8 cellular contexts compared by ENCODE assay signal in genomic region chr7:18356195-18356645, GRCh38.
DNase-seq lines count a peak whose midpoint lies in the region; ATAC-seq and TF ChIP-seq lines count a peak whose summit lies in the region.

No MANE protein-coding gene starts in this region.

- no peaks in the 10 kb centered on the region for H3K36me3 Mint-ChIP-seq in Calu3 (ENCODE audit: insufficient read depth, unreplicated experiment)
- peaks cover 5% of the 10 kb centered on the region for H3K36me3 Mint-ChIP-seq in stimulated activated memory B cell treated with anti-CD40 and anti-IgM and Interleukin-4, amounts not matched to agents 10 μg/mL and 1 μg/mL and 100 μg/mL, for 72 hours

- no peak overlapping the region for H3K4me3 ChIP-seq in astrocyte of the cerebellum (ENCODE audit: low read depth, low read length)

- H3K4me3 Mint-ChIP-seq in Calu3 (ENCODE audit: low read depth, unreplicated experiment), result peak overlapping the region; percentile 1
- H3K4me3 Mint-ChIP-seq in stimulated activated memory B cell treated with anti-CD40 and anti-IgM and Interleukin-4, amounts not matched to agents 10 μg/mL and 1 μg/mL and 100 μg/mL, for 72 hours, result peak overlapping the region; percentile 60

- no peak for DNase-seq in Calu3
- peak; percentile 5 for DNase-seq in NCI-H345 treated with DMSO at 0.1 percent for 48 hours (lab: John Stamatoyannopoulos, UW; ENCODE audit: unreplicated experiment)
- DNase-seq in astrocyte of the cerebellum (ENCODE audit: low read depth), result peak; percentile 15
- DNase-seq in hepatic stellate cell (ENCODE audit: low spot score), result peak; percentile 6
- DNase-seq in activated gamma-delta T cell treated with Interleukin-2 at 50 U/mL for 16 hours, result no peak

- TF ChIP-seq CTCF in Calu3 (IDR thresholded peaks at IDR 0.05; ENCODE audit: unreplicated experiment) (peak; percentile 64), astrocyte of the cerebellum (IDR thresholded peaks at IDR 0.05; ENCODE audit: low read depth, low read length, missing control alignments) (peak; percentile 48)

- no TSS peak for BruUV-seq in Calu3 (replicated peaks; lab: Mats Ljungman, UMichigan)

- CTCF ChIA-PET in Calu3 (lab: Charles Lee), result interaction anchor here (0.6 to 5.2 kb wide), 6 partner anchors 118 to 330 kb away, joined by 3 to 101 read pairs (median 4); partner anchors contain the start of gene HDAC9

- H3K4me1 Mint-ChIP-seq in Calu3 (ENCODE audit: low read depth, unreplicated experiment), result peaks cover 71% of the 10 kb centered on the region
- H3K4me1 Mint-ChIP-seq in stimulated activated memory B cell treated with anti-CD40 and anti-IgM and Interleukin-4, amounts not matched to agents 10 μg/mL and 1 μg/mL and 100 μg/mL, for 72 hours, result peaks cover 36% of the 10 kb centered on the region

- ATAC-seq in GM21447 (IDR thresholded peaks at IDR 0.05; ENCODE audit: unreplicated experiment) (peak; percentile 50), HG02970 (IDR thresholded peaks at IDR 0.05; ENCODE audit: low FRiP score, unreplicated experiment) (no peak)
- ATAC-seq in stimulated activated memory B cell treated with anti-CD40 and anti-IgM and Interleukin-4, amounts not matched to agents 10 μg/mL and 1 μg/mL and 100 μg/mL, for 72 hours, result peak; percentile 60

- H3K9me3 Mint-ChIP-seq in Calu3 (ENCODE audit: low read depth, unreplicated experiment), result no peaks in the 10 kb centered on the region
- no peaks in the 10 kb centered on the region for H3K9me3 Mint-ChIP-seq in stimulated activated memory B cell treated with anti-CD40 and anti-IgM and Interleukin-4, amounts not matched to agents 10 μg/mL and 1 μg/mL and 100 μg/mL, for 72 hours

- no peaks in the 10 kb centered on the region for H3K27me3 Mint-ChIP-seq in Calu3 (ENCODE audit: unreplicated experiment)
- no peaks in the 10 kb centered on the region for H3K27me3 Mint-ChIP-seq in stimulated activated memory B cell treated with anti-CD40 and anti-IgM and Interleukin-4, amounts not matched to agents 10 μg/mL and 1 μg/mL and 100 μg/mL, for 72 hours

- in situ Hi-C loops in astrocyte of the cerebellum (cut with HindIII; ENCODE audit: low sequenced_read_pairs), result loop anchor here (25.0 kb wide), 1 partner anchor 1306 kb away; no protein-coding TSS in a partner anchor

- intact Hi-C loops in Calu3 (cut with micrococcal nuclease; ENCODE audit: unreplicated experiment), result loop anchor here (1.0 kb wide), 1 partner anchor 215 kb away; no protein-coding TSS in a partner anchor

- peak overlapping the region; percentile 91 for H3K27ac Mint-ChIP-seq in Calu3 (ENCODE audit: unreplicated experiment)
- H3K27ac Mint-ChIP-seq in stimulated activated memory B cell treated with anti-CD40 and anti-IgM and Interleukin-4, amounts not matched to agents 10 μg/mL and 1 μg/mL and 100 μg/mL, for 72 hours, result peak overlapping the region; percentile 59

Comparison
In these comparisons a context has a peak if more than half of its experiments do, and no peak if none do; other contexts are left out.
1. DNase-seq: peak in NCI-H345 treated with DMSO at 0.1 percent for 48 hours (single experiment), astrocyte of the cerebellum (single experiment) and hepatic stellate cell (single experiment); none in Calu3 (single experiment) and activated gamma-delta T cell treated with Interleukin-2 at 50 U/mL for 16 hours (single experiment).